ENCODE assay signal across 9 cellular contexts in genomic region chr9:130023147-130023787, GRCh38.
DNase-seq lines count a peak whose midpoint lies in the region; ATAC-seq, FAIRE-seq and TF ChIP-seq lines count a peak whose summit lies in the region.
"Had no signal": no experiment of that assay in that cellular context is flagged by ENCODE, and none has a peak within 500 bp of the region (broad histone marks: within the 10 kb centered on the region; RNA-seq: fewer than 3 reads in every experiment).

No MANE protein-coding gene starts in this region.

- peak overlapping the region; percentile 86 for H3K27ac Mint-ChIP-seq in central memory CD8-positive, alpha-beta T cell (ENCODE audit: low read depth)
- peak overlapping the region; percentile 90 to 91 for H3K27ac Mint-ChIP-seq in stimulated activated naive CD8-positive, alpha-beta T cell treated with anti-CD3 and anti-CD28 coated beads, Interleukin-15, amount 100 ng/mL, for 72 hours

- H3K9me3 Mint-ChIP-seq in central memory CD8-positive, alpha-beta T cell = no peaks in the 10 kb centered on the region
- no peaks in the 10 kb centered on the region for H3K9me3 Mint-ChIP-seq in stimulated activated naive CD8-positive, alpha-beta T cell treated with anti-CD3 and anti-CD28 coated beads, Interleukin-15, amount 100 ng/mL, for 72 hours

- H3K4me3 Mint-ChIP-seq in central memory CD8-positive, alpha-beta T cell = peak overlapping the region; percentile 56
- peak overlapping the region; percentile 72 to 74 for H3K4me3 Mint-ChIP-seq in stimulated activated naive CD8-positive, alpha-beta T cell treated with anti-CD3 and anti-CD28 coated beads, Interleukin-15, amount 100 ng/mL, for 72 hours

- H3K27me3 Mint-ChIP-seq in central memory CD8-positive, alpha-beta T cell = no peaks in the 10 kb centered on the region
- no peaks in the 10 kb centered on the region for H3K27me3 Mint-ChIP-seq in stimulated activated naive CD8-positive, alpha-beta T cell treated with anti-CD3 and anti-CD28 coated beads, Interleukin-15, amount 100 ng/mL, for 72 hours

- no peak for DNase-seq in activated CD4-positive, CD25-positive, alpha-beta regulatory T cell treated with anti-CD3 and anti-CD28 coated beads, Interleukin-2, amount 50 U/mL, for 72 hours
- no peak for DNase-seq in central memory CD8-positive, alpha-beta T cell (ENCODE audit: low spot score in 2 of 2)
- DNase-seq in stimulated activated naive CD8-positive, alpha-beta T cell treated with anti-CD3 and anti-CD28 coated beads, Interleukin-15, amount 100 ng/mL, for 72 hours = no peak
- DNase-seq in DMS53 (lab: John Stamatoyannopoulos, UW) (no peak), D721Med (ENCODE audit: insufficient read length, low spot score) (no peak)
- DNase-seq: heart right ventricle had no signal

- no peak for FAIRE-seq in D721Med (lab: Jason Lieb, UNC)

- ATAC-seq in activated CD4-positive, CD25-positive, alpha-beta regulatory T cell treated with anti-CD3 and anti-CD28 coated beads, Interleukin-2, amount 50 U/mL, for 24 hours = peak; percentile 61 to 66
- ATAC-seq in HG03095 (IDR thresholded peaks at IDR 0.05; ENCODE audit: unreplicated experiment) (peak; percentile 36), GM19467 (IDR thresholded peaks at IDR 0.05; ENCODE audit: unreplicated experiment) (no peak)
- peak; percentile 59 for ATAC-seq in central memory CD8-positive, alpha-beta T cell (replicated peaks; ENCODE audit: extremely low read depth, poor library complexity, severe bottlenecking)
- ATAC-seq in stimulated activated naive CD8-positive, alpha-beta T cell treated with anti-CD3 and anti-CD28 coated beads, Interleukin-15, amount 100 ng/mL, for 72 hours = peak; percentile 74

- H3K4me1 Mint-ChIP-seq in central memory CD8-positive, alpha-beta T cell = peaks cover 75% of the 10 kb centered on the region
- peaks cover 96% of the 10 kb centered on the region for H3K4me1 Mint-ChIP-seq in stimulated activated naive CD8-positive, alpha-beta T cell treated with anti-CD3 and anti-CD28 coated beads, Interleukin-15, amount 100 ng/mL, for 72 hours

- peaks cover 31% of the 10 kb centered on the region for H3K36me3 Mint-ChIP-seq in central memory CD8-positive, alpha-beta T cell (ENCODE audit: insufficient read depth)

- no peak for TF ChIP-seq CTCF in D721Med (IDR thresholded peaks at IDR 0.05; ENCODE audit: insufficient read depth, missing control alignments)
